17 cellular contexts compared by ENCODE assay signal in genomic region chr3:37974928-37975223, GRCh38. TPM values are rescaled to one million over a fixed set of nuclear protein-coding genes. Genes with fewer than 3 reads are reported as not detected.
DNase-seq lines count a peak whose midpoint lies in the region; ATAC-seq and TF ChIP-seq lines count a peak whose summit lies in the region.
"Had no signal": no experiment of that assay in that cellular context is flagged by ENCODE, and none has a peak within 500 bp of the region (broad histone marks: within the 10 kb centered on the region; RNA-seq: fewer than 3 reads in every experiment).

No MANE protein-coding gene starts in this region.

- TF ChIP-seq CTCF in LNCAP (IDR thresholded peaks at IDR 0.05) (0 out of 2 replicates have a peak, but pooled peaks have one; percentile 8), brain (conservative IDR thresholded peaks at IDR 0.05) (peak; percentile 5 to 15), osteocyte (IDR thresholded peaks at IDR 0.05) (no peak), testis (IDR thresholded peaks at IDR 0.05) (no peak)

- no peaks in the 10 kb centered on the region for H3K27me3 Mint-ChIP-seq in brain
- no peaks in the 10 kb centered on the region for H3K27me3 Mint-ChIP-seq in osteocyte (ENCODE audit: unreplicated experiment)
- H3K27me3 Mint-ChIP-seq: activated naive CD8-positive, alpha-beta T cell treated with anti-CD3 and anti-CD28 coated beads for 36 hours; IgD-negative memory B cell had no signal

- no peaks in the 10 kb centered on the region for H3K27me3 ChIP-seq in testis
- H3K27me3 ChIP-seq: esophagus squamous epithelium, gastrocnemius medialis, MG63, spleen, tibial nerve had no signal

- TF ChIP-seq POLR2A in testis (IDR thresholded peaks at IDR 0.05), result no peak

- no peaks in the 10 kb centered on the region for H3K36me3 ChIP-seq in testis (ENCODE audit: low read depth, missing control alignments)
- H3K36me3 ChIP-seq: gastrocnemius medialis, MG63 had no signal

- no peak for ATAC-seq in HG03097 (IDR thresholded peaks at IDR 0.05; ENCODE audit: low FRiP score, unreplicated experiment)

- H3K4me1 ChIP-seq in testis, result peaks cover 9% of the 10 kb centered on the region

- intact Hi-C loops in testis (cut with DNase I; ENCODE audit: low total_unique reads), result no loop called here

- H3K4me3 Mint-ChIP-seq in brain (no peak overlapping the region), osteocyte (ENCODE audit: unreplicated experiment) (no peak overlapping the region)
- H3K4me3 Mint-ChIP-seq: activated naive CD8-positive, alpha-beta T cell treated with anti-CD3 and anti-CD28 coated beads for 36 hours; IgD-negative memory B cell had no signal

- H3K36me3 Mint-ChIP-seq in brain (peaks cover 53% of the 10 kb centered on the region), osteocyte (ENCODE audit: unreplicated experiment) (peaks cover 38% of the 10 kb centered on the region)
- H3K36me3 Mint-ChIP-seq: activated naive CD8-positive, alpha-beta T cell treated with anti-CD3 and anti-CD28 coated beads for 36 hours; IgD-negative memory B cell had no signal

- H3K27ac Mint-ChIP-seq in brain, result peak overlapping the region in 4 of 5 experiments; percentile 35 to 97 (median 50)
- H3K27ac Mint-ChIP-seq in osteocyte (ENCODE audit: unreplicated experiment), result peak overlapping the region; percentile 5
- H3K27ac Mint-ChIP-seq: activated naive CD8-positive, alpha-beta T cell treated with anti-CD3 and anti-CD28 coated beads for 36 hours; IgD-negative memory B cell had no signal

- no peak overlapping the region for H3K27ac ChIP-seq in testis
- H3K27ac ChIP-seq: esophagus squamous epithelium, gastrocnemius medialis had no signal

- DNase-seq in NCI-H524 (lab: John Stamatoyannopoulos, UW), result peak; percentile 44 to 75
- DNase-seq in NCI-H524 treated with DMSO at 0.1 percent for 48 hours (lab: John Stamatoyannopoulos, UW), result no peak
- DNase-seq in osteocyte (ENCODE audit: extremely low spot score, unreplicated experiment), result no peak
- DNase-seq in epidermal melanocyte (ENCODE audit: insufficient read length, low spot score), result no peak
- no peak for DNase-seq in testis
- DNase-seq: cerebellar nuclear complex, esophagus squamous epithelium, NCI-H1436 had no signal

- H3K4me1 Mint-ChIP-seq in brain (peaks cover 26% of the 10 kb centered on the region), osteocyte (ENCODE audit: unreplicated experiment) (peaks cover 6% of the 10 kb centered on the region)

- no peak overlapping the region for H3K4me3 ChIP-seq in testis
- H3K4me3 ChIP-seq: esophagus squamous epithelium, gastrocnemius medialis, MG63, spleen, tibial nerve had no signal

- H3K9me3 ChIP-seq in testis, result no peaks in the 10 kb centered on the region
- H3K9me3 ChIP-seq: esophagus squamous epithelium, gastrocnemius medialis, MG63, spleen, tibial nerve had no signal

- H3K9me3 Mint-ChIP-seq in brain, result no peaks in the 10 kb centered on the region
- H3K9me3 Mint-ChIP-seq in osteocyte (ENCODE audit: unreplicated experiment), result no peaks in the 10 kb centered on the region
- H3K9me3 Mint-ChIP-seq: activated naive CD8-positive, alpha-beta T cell treated with anti-CD3 and anti-CD28 coated beads for 36 hours; IgD-negative memory B cell had no signal

RNA-seq across cellular contexts. Expression of gene VILL, which starts 15.7 kb away (rescaled TPM):
- polyA plus RNA-seq in brain (ENCODE audit: insufficient read depth, low read depth, low replicate concordance), result 5.1 TPM
- total RNA-seq in osteocyte, result 2.3 and 2.7 TPM in 2 replicates
- total RNA-seq in testis, result 10 to 100 TPM; 16.3 to 17.4 TPM
- 9.5 TPM for polyA plus RNA-seq in testis (ENCODE audit: insufficient read depth, low read depth, low replicate concordance)

RNA-seq across cellular contexts. Expression of gene PLCD1, which starts 54.6 kb away (rescaled TPM):
- polyA plus RNA-seq in brain (ENCODE audit: insufficient read depth, low read depth, low replicate concordance) (11.8 TPM), testis (ENCODE audit: insufficient read depth, low read depth, low replicate concordance) (88.4 TPM)
- total RNA-seq in osteocyte (21.8 and 22.8 TPM in 2 replicates), testis (100 to 1,000 TPM; 155 to 228 TPM)

Comparison
In these comparisons a context has a peak if more than half of its experiments do, and no peak if none do; other contexts are left out.
1. DNase-seq: peak in NCI-H524 (2 of 2); none in NCI-H524 treated with DMSO at 0.1 percent for 48 hours (single experiment), osteocyte (single experiment), epidermal melanocyte (single experiment) and testis (single experiment).
2. CTCF ChIP-seq: peak in LNCAP (single experiment) and brain (2 of 2); none in osteocyte (single experiment) and testis (0 of 3).